9 cellular contexts compared by ENCODE assay signal in the genomic region with DNA sequence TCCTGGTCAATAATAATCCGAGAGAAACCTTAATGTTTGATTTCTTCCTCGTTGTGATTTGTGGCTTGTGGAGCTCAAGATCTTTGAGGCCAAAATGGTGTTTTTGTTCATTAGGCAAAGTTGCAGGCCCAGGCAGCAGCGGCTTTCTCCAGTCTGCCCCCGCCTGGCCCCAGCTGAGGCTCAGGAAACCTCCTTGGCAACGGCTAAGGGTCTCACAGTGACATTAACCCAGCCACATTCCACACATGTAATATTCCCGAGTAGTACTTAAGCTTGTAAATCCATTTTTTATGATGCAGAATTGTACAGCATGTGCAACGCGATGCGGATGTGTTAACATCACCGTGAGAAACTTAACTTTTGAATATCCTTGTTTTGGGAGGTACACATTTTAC.
DNase-seq lines count a peak whose midpoint lies in the region; ATAC-seq and TF ChIP-seq lines count a peak whose summit lies in the region.
"Had no signal": no experiment of that assay in that cellular context is flagged by ENCODE, and none has a peak within 500 bp of the region (broad histone marks: within the 10 kb centered on the region; RNA-seq: fewer than 3 reads in every experiment).

No MANE protein-coding gene starts in this region.

- DNase-seq in Karpas-422: peak; percentile 90
- no peak for DNase-seq in smooth muscle cell (lab: John Stamatoyannopoulos, UW; ENCODE audit: unreplicated experiment)
- no peak for DNase-seq in CD14-positive monocyte (ENCODE audit: low spot score)
- no peak for DNase-seq in kidney glomerular epithelial cell (lab: John Stamatoyannopoulos, UW)
- no peak for DNase-seq in activated T-cell treated with anti-CD3 and anti-CD28 coated beads, Interleukin-2, amount 50 U/mL, for 72 hours
- DNase-seq: effector memory CD4-positive, alpha-beta T cell; NCI-H2227 treated with DMSO at 0.1 percent for 48 hours had no signal

- peak overlapping the region in 1 of 7 donors; percentile 86 for H3K27ac Mint-ChIP-seq in CD14-positive monocyte
- H3K27ac Mint-ChIP-seq in activated T-cell treated with anti-CD3 and anti-CD28 coated beads, Interleukin-2, amount 50 U/mL, for 72 hours: no peak overlapping the region

- H3K4me3 Mint-ChIP-seq in CD14-positive monocyte: no peak overlapping the region
- H3K4me3 Mint-ChIP-seq in activated T-cell treated with anti-CD3 and anti-CD28 coated beads, Interleukin-2, amount 50 U/mL, for 72 hours: no peak overlapping the region

- H4K20me1 ChIP-seq in Karpas-422 (ENCODE audit: insufficient read depth, low read depth, low read length): no peaks in the 10 kb centered on the region
- H4K20me1 ChIP-seq in smooth muscle cell (ENCODE audit: low read depth): no peaks in the 10 kb centered on the region

- H3K27me3 ChIP-seq in Karpas-422 (ENCODE audit: low read length) (no peaks in the 10 kb centered on the region), smooth muscle cell (ENCODE audit: low read depth) (no peaks in the 10 kb centered on the region)

- peaks cover 49% of the 10 kb centered on the region for H3K4me1 Mint-ChIP-seq in CD14-positive monocyte
- H3K4me1 Mint-ChIP-seq in activated T-cell treated with anti-CD3 and anti-CD28 coated beads, Interleukin-2, amount 50 U/mL, for 72 hours (ENCODE audit: low read depth): peaks cover 14% of the 10 kb centered on the region

- intact Hi-C loops in CD14-positive monocyte (cut with micrococcal nuclease): no loop called here

- peaks cover 5 to 9% of the 10 kb centered on the region in 2 donors for H3K36me3 Mint-ChIP-seq in CD14-positive monocyte
- no peaks in the 10 kb centered on the region for H3K36me3 Mint-ChIP-seq in activated T-cell treated with anti-CD3 and anti-CD28 coated beads, Interleukin-2, amount 50 U/mL, for 72 hours (ENCODE audit: insufficient read depth in 2 of 2)

- no peaks in the 10 kb centered on the region for H3K79me2 ChIP-seq in Karpas-422 (ENCODE audit: low read length)
- H3K79me2 ChIP-seq in smooth muscle cell (ENCODE audit: low read depth): no peaks in the 10 kb centered on the region

- H3K4me2 ChIP-seq in Karpas-422 (ENCODE audit: low read depth, low read length, poor library complexity, severe bottlenecking): peak overlapping the region; percentile 68
- peak overlapping the region; percentile 27 for H3K4me2 ChIP-seq in smooth muscle cell

- H2AFZ ChIP-seq in Karpas-422 (ENCODE audit: low read length) (peak overlapping the region; percentile 27), smooth muscle cell (ENCODE audit: low read depth) (peak overlapping the region; percentile 33)

- ATAC-seq in GM19324 (IDR thresholded peaks at IDR 0.05; ENCODE audit: low FRiP score, unreplicated experiment) (peak; percentile 28), HG02610 (IDR thresholded peaks at IDR 0.05; ENCODE audit: unreplicated experiment) (peak; percentile 5)
- no peak for ATAC-seq in activated T-cell treated with anti-CD3 and anti-CD28 coated beads, Interleukin-2, amount 50 U/mL, for 72 hours (replicated peaks in 1 of 2)

- H3K9me3 Mint-ChIP-seq in CD14-positive monocyte: peaks cover 4 to 11% (median 7%) of the 10 kb centered on the region in 7 donors
- no peaks in the 10 kb centered on the region for H3K9me3 Mint-ChIP-seq in activated T-cell treated with anti-CD3 and anti-CD28 coated beads, Interleukin-2, amount 50 U/mL, for 72 hours

- H3K9me3 ChIP-seq in Karpas-422 (ENCODE audit: low read length) (no peaks in the 10 kb centered on the region), smooth muscle cell (replicated peaks; ENCODE audit: low read depth) (no peaks in the 10 kb centered on the region)

- peaks cover 0 to 2% (median 1%) of the 10 kb centered on the region in 3 donors for H3K27me3 Mint-ChIP-seq in CD14-positive monocyte (ENCODE audit: low read depth in 3 of 3)
- H3K27me3 Mint-ChIP-seq in activated T-cell treated with anti-CD3 and anti-CD28 coated beads, Interleukin-2, amount 50 U/mL, for 72 hours (ENCODE audit: low read depth): no peaks in the 10 kb centered on the region

- H3K9me2 ChIP-seq in Karpas-422 (replicated peaks; ENCODE audit: insufficient read depth, low read length): no peaks in the 10 kb centered on the region

- H3K27ac ChIP-seq in Karpas-422 (ENCODE audit: low read length): peak overlapping the region; percentile 96
- no peak overlapping the region for H3K27ac ChIP-seq in smooth muscle cell (ENCODE audit: low read depth)

- TF ChIP-seq CTCF in smooth muscle cell (IDR thresholded peaks at IDR 0.05; ENCODE audit: borderline replicate concordance, insufficient read depth, poor library complexity, severe bottlenecking): no peak
- no peak for TF ChIP-seq CTCF in CD14-positive monocyte (IDR thresholded peaks at IDR 0.05)

- H3K36me3 ChIP-seq in Karpas-422 (ENCODE audit: insufficient read depth, low read length): no peaks in the 10 kb centered on the region
- no peaks in the 10 kb centered on the region for H3K36me3 ChIP-seq in smooth muscle cell (ENCODE audit: low read depth)

- H3K4me3 ChIP-seq in Karpas-422 (ENCODE audit: low read length) (peak overlapping the region; percentile 49), smooth muscle cell (no peak overlapping the region)

- H3K4me1 ChIP-seq in Karpas-422 (ENCODE audit: low read length) (peaks cover 81% of the 10 kb centered on the region), smooth muscle cell (ENCODE audit: low read depth) (no peaks in the 10 kb centered on the region)

- peak overlapping the region; percentile 72 for H3K9ac ChIP-seq in Karpas-422 (ENCODE audit: low read length)
- H3K9ac ChIP-seq in smooth muscle cell (ENCODE audit: low read depth): no peak overlapping the region

- no peaks in the 10 kb centered on the region for H3F3A ChIP-seq in smooth muscle cell (ENCODE audit: low read depth)

- 50% methylated on average over 10 of the region's 10 CpGs for WGBS in smooth muscle cell (ENCODE audit: low lambda C conversion rate)

Comparison
In these comparisons a context has a peak if more than half of its experiments do, and no peak if none do; other contexts are left out.
1. ATAC-seq: peak in GM19324 (single experiment) and HG02610 (single experiment); none in activated T-cell treated with anti-CD3 and anti-CD28 coated beads, Interleukin-2, amount 50 U/mL, for 72 hours (0 of 2).